In genomic region chr16:30748634-30749445, GRCh38 we compare ENCODE assay signal across 1 cellular context.
TF ChIP-seq lines count a peak whose summit lies in the region.

No MANE protein-coding gene starts in this region.

TF ChIP-seq in IMR-90, 13 proteins besides CTCF, POLR2A, EP300 and RAD21:
- no peak for TF ChIP-seq BHLHE40 (IDR thresholded peaks at IDR 0.05; ENCODE audit: low read depth, low read length)
- TF ChIP-seq MAZ (IDR thresholded peaks at IDR 0.05; ENCODE audit: borderline replicate concordance, low read depth, low read length) = peak; percentile 72; the same call in 1 of the 2 replicates
